Comparison of ENCODE assay signal across 18 cellular contexts in genomic region chr14:104248203-104249055, GRCh38.
DNase-seq lines count a peak whose midpoint lies in the region; ATAC-seq and TF ChIP-seq lines count a peak whose summit lies in the region.
"Had no signal": no experiment of that assay in that cellular context is flagged by ENCODE, and none has a peak within 500 bp of the region (broad histone marks: within the 10 kb centered on the region; RNA-seq: fewer than 3 reads in every experiment).

No MANE protein-coding gene starts in this region.

- TF ChIP-seq CTCF in H9 (conservative IDR thresholded peaks at IDR 0.05) (no peak), left lung (IDR thresholded peaks at IDR 0.05) (no peak), type B pancreatic cell (conservative IDR thresholded peaks at IDR 0.05) (no peak), sigmoid colon (IDR thresholded peaks at IDR 0.05) (no peak)

- no peak overlapping the region for H4K5ac ChIP-seq in H9 (ENCODE audit: insufficient read length, low read depth, low read length)

- no CpG with 5 or more reads among the region's 26 CpGs for WGBS in H9 (ENCODE audit: extremely low coverage, insufficient read length, low lambda C conversion rate)
- WGBS in sigmoid colon, 2 donors = 89 to 91% methylated on average over 26 of the region's 26 CpGs

- H2BK5ac ChIP-seq in H9 (ENCODE audit: insufficient read length, low read length) = no peak overlapping the region

- H3T11ph ChIP-seq in H9 (ENCODE audit: low read length) = no peak overlapping the region

- no peak overlapping the region for H2AFZ ChIP-seq in H9 (ENCODE audit: low read length)

- no peaks in the 10 kb centered on the region for H3K27me3 ChIP-seq in H9 (ENCODE audit: insufficient read depth, low read length)
- no peaks in the 10 kb centered on the region for H3K27me3 ChIP-seq in left lung
- H3K27me3 ChIP-seq in sigmoid colon = no peaks in the 10 kb centered on the region

- no peak overlapping the region for H3K27ac Mint-ChIP-seq in H9
- H3K27ac Mint-ChIP-seq in type B pancreatic cell = no peak overlapping the region
- H3K27ac Mint-ChIP-seq: B cell; CD8-positive, alpha-beta T cell had no signal

- H3K9me3 ChIP-seq in H9 (ENCODE audit: control insufficient read depth, low read depth, low read length) = peaks cover 7% of the 10 kb centered on the region
- H3K9me3 ChIP-seq in left lung = peaks cover 0 to 23% of the 10 kb centered on the region in 2 donors
- H3K9me3 ChIP-seq in sigmoid colon = peaks cover 0 to 14% (median 3%) of the 10 kb centered on the region in 4 donors

- H3K4me3 Mint-ChIP-seq in H9 = no peak overlapping the region
- no peak overlapping the region for H3K4me3 Mint-ChIP-seq in type B pancreatic cell
- H3K4me3 Mint-ChIP-seq: B cell; CD8-positive, alpha-beta T cell had no signal

- H3K36me3 ChIP-seq in left lung (no peaks in the 10 kb centered on the region), sigmoid colon (no peaks in the 10 kb centered on the region)

- H2BK12ac ChIP-seq in H9 (ENCODE audit: insufficient read length, low read depth, low read length) = no peak overlapping the region

- no peaks in the 10 kb centered on the region for H4K20me1 ChIP-seq in H9 (ENCODE audit: control insufficient read depth, insufficient read depth, insufficient read length)

- no peaks in the 10 kb centered on the region; the same call in 1 of the 2 replicates for H3K27me3 Mint-ChIP-seq in H9 (ENCODE audit: low read depth)
- no peaks in the 10 kb centered on the region for H3K27me3 Mint-ChIP-seq in type B pancreatic cell
- H3K27me3 Mint-ChIP-seq: B cell had no signal

- intact Hi-C loops in left lung (cut with DNase I) (no loop called here), sigmoid colon (cut with DNase I) (no loop called here)

- no peaks in the 10 kb centered on the region for H3K23me2 ChIP-seq in H9 (ENCODE audit: insufficient read length, low read depth, low read length, poor library complexity, severe bottlenecking)

- H3K36me3 Mint-ChIP-seq in H9 (ENCODE audit: insufficient read depth in 1 of 3, low read depth in 3 of 3) (peaks cover 0 to 5% (median 0%) of the 10 kb centered on the region in 3 experiments; a peak in 3 of 7 replicates), type B pancreatic cell (no peaks in the 10 kb centered on the region)
- H3K36me3 Mint-ChIP-seq: CD8-positive, alpha-beta T cell had no signal

- H3K9ac ChIP-seq in H9 (ENCODE audit: extremely low read depth, insufficient read length, low read length) = no peak overlapping the region

- no peak for TF ChIP-seq POLR2A in sigmoid colon (IDR thresholded peaks at IDR 0.05)

- H3K79me2 ChIP-seq in H9 (ENCODE audit: insufficient read depth, low read length) = no peaks in the 10 kb centered on the region

- H3K23ac ChIP-seq in H9 (ENCODE audit: insufficient read length, low read depth, low read length) = no peak overlapping the region

- TF ChIP-seq EP300 in sigmoid colon (IDR thresholded peaks at IDR 0.05) = no peak

- H3K27ac ChIP-seq in H9 (ENCODE audit: insufficient read length, low read depth, low read length) = no peak overlapping the region
- H3K27ac ChIP-seq in left lung = no peak overlapping the region
- H3K27ac ChIP-seq in sigmoid colon = no peak overlapping the region
- H3K27ac ChIP-seq: RWPE1 had no signal

- H2BK120ac ChIP-seq in H9 (ENCODE audit: low read depth, low read length, poor library complexity, severe bottlenecking) = no peak overlapping the region

- H3K4me3 ChIP-seq in left lung (no peak overlapping the region), sigmoid colon (no peak overlapping the region)

- no peak overlapping the region for H3K18ac ChIP-seq in H9 (ENCODE audit: insufficient read length, low read depth, low read length)

- H3K4me1 ChIP-seq in H9 (ENCODE audit: insufficient read depth, low read length) (no peaks in the 10 kb centered on the region), left lung (no peaks in the 10 kb centered on the region), sigmoid colon (peaks cover 0 to 14% (median 12%) of the 10 kb centered on the region in 4 donors)

- no peak overlapping the region for H2AK5ac ChIP-seq in H9 (ENCODE audit: insufficient read length, low read length)

- ATAC-seq in left lung (no peak), GM18909 (IDR thresholded peaks at IDR 0.05; ENCODE audit: poor library complexity, unreplicated experiment) (no peak)
- ATAC-seq: CD8-positive, alpha-beta T cell had no signal

- H3K14ac ChIP-seq in H9 (ENCODE audit: insufficient read depth, low read length) = no peak overlapping the region

- no peak overlapping the region for H3K4me2 ChIP-seq in H9 (ENCODE audit: insufficient read depth, insufficient read length, low read length)

- H2BK15ac ChIP-seq in H9 (ENCODE audit: low read depth, low read length) = no peak overlapping the region

- no peak overlapping the region for H4K91ac ChIP-seq in H9 (ENCODE audit: insufficient read length, low read depth, low read length)

- peak; percentile 43 for DNase-seq in activated effector memory CD4-positive, alpha-beta T cell treated with anti-CD3 and anti-CD28 coated beads, Interleukin-2, amount 50 U/mL, for 16 hours
- no peak for DNase-seq in activated effector memory CD4-positive, alpha-beta T cell treated with Interleukin-2 at 50 U/mL for 16 hours
- peak; percentile 21 for DNase-seq in H9
- DNase-seq in left lung = peak; percentile 24 to 60
- peak; percentile 67 for DNase-seq in type B pancreatic cell (ENCODE audit: extremely low spot score, unreplicated experiment)
- no peak for DNase-seq in sigmoid colon
- DNase-seq: GF-D8; Karpas-422; MM.1S; NCI-H1105; NCI-H187; NCI-H69; NK-92 treated with Interleukin-12 subunit alpha and Interleukin-12 subunit beta, amount 100 ng/mL, for 24 hours; OCI-M1 had no signal

- no peak overlapping the region for H3K56ac ChIP-seq in H9 (ENCODE audit: insufficient read length, low read depth, low read length)

- H2BK20ac ChIP-seq in H9 (ENCODE audit: low read depth, low read length, poor library complexity, severe bottlenecking) = no peak overlapping the region

- H3K4ac ChIP-seq in H9 (ENCODE audit: low read depth, low read length) = no peak overlapping the region

- no peaks in the 10 kb centered on the region for H3K79me1 ChIP-seq in H9 (ENCODE audit: insufficient read depth, low read depth, low read length, poor library complexity, severe bottlenecking)

- H3K9me3 Mint-ChIP-seq in H9 (peaks cover 12 to 13% of the 10 kb centered on the region in 2 experiments), type B pancreatic cell (no peaks in the 10 kb centered on the region)
- H3K9me3 Mint-ChIP-seq: CD8-positive, alpha-beta T cell had no signal

- H4K8ac ChIP-seq in H9 (replicated peaks; ENCODE audit: insufficient read length, low read depth, low read length) = no peak overlapping the region

- H3K4me1 Mint-ChIP-seq in H9 (no peaks in the 10 kb centered on the region), type B pancreatic cell (ENCODE audit: unreplicated experiment) (no peaks in the 10 kb centered on the region)
- H3K4me1 Mint-ChIP-seq: B cell had no signal

Comparison
In these comparisons a context has a peak if more than half of its experiments do, and no peak if none do; other contexts are left out.
1. DNase-seq: peak in activated effector memory CD4-positive, alpha-beta T cell treated with anti-CD3 and anti-CD28 coated beads, Interleukin-2, amount 50 U/mL, for 16 hours (single experiment), H9 (single experiment), left lung (2 of 2) and type B pancreatic cell (single experiment); none in activated effector memory CD4-positive, alpha-beta T cell treated with Interleukin-2 at 50 U/mL for 16 hours (single experiment) and sigmoid colon (single experiment).